ENCODE assay signal across 25 cellular contexts in the genomic region with DNA sequence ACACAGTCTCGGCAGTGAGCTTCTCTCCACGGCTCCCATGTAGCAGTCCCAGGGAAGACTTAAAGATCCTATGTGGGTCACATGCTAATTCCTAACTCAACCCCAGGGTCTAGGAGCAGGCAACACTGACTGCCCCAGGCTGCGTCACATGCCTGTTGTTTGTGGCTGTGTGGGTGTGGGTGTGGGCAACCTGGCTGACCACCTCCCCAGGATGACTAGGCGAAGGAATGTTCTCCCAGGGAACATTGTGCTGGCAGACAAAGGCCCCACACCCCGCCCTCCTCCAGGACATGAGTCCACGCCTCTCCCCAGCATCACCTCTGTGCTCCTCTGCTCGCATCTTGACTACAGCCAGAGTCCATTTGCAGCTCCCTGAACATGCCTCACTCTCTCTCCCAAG. TPM values are rescaled to one million over a fixed set of nuclear protein-coding genes. Genes with fewer than 3 reads are reported as not detected.
DNase-seq lines count a peak whose midpoint lies in the region; ATAC-seq and TF ChIP-seq lines count a peak whose summit lies in the region.
"Had no signal": no experiment of that assay in that cellular context is flagged by ENCODE, and none has a peak within 500 bp of the region (broad histone marks: within the 10 kb centered on the region; RNA-seq: fewer than 3 reads in every experiment).

No MANE protein-coding gene starts in this region.

- H3K4me1 Mint-ChIP-seq in immature natural killer cell, result no peaks in the 10 kb centered on the region

- peak; percentile 62 for DNase-seq in H4 (ENCODE audit: low spot score)
- DNase-seq in RWPE1 (ENCODE audit: low spot score), result peak; percentile 84
- peak; percentile 43 for DNase-seq in epithelial cell of prostate (ENCODE audit: low read depth, low spot score)
- DNase-seq in trophoblast cell, result peak; percentile 96 to 98
- no peak for DNase-seq in NCI-H2081 (lab: John Stamatoyannopoulos, UW)
- DNase-seq in immature natural killer cell, result no peak
- no peak for DNase-seq in NK-92 treated with Interleukin-12 subunit alpha and Interleukin-12 subunit beta, amount 100 ng/mL, for 24 hours (lab: John Stamatoyannopoulos, UW)
- DNase-seq: activated CD8-positive, alpha-beta memory T cell treated with anti-CD3 and anti-CD28 coated beads, Interleukin-2, amount 50 U/mL, for 4 hours; CD4-positive, alpha-beta memory T cell; central memory CD4-positive, alpha-beta T cell; DMS53; H7; left ventricle myocardium inferior; NCI-H1417 treated with DMSO at 0.1 percent for 48 hours; small intestine; stimulated activated CD4-positive, alpha-beta T cell treated with anti-CD3 and anti-CD28 coated beads, Interleukin-4, amount 100 ng/mL, for 24 hours; stimulated activated naive CD8-positive, alpha-beta T cell treated with anti-CD3 and anti-CD28 coated beads, Interleukin-15, amount 100 ng/mL, for 72 hours; T-helper 2 cell; transverse colon had no signal

- CTCF ChIA-PET in RWPE1 (lab: Yijun Ruan, JAX), result interaction anchor here (0.6 to 1.0 kb wide), 2 partner anchors 30 to 367 kb away, joined by 3 read pairs; a partner anchor contains a TSS

- no peak overlapping the region for H3K23ac ChIP-seq in trophoblast cell (ENCODE audit: low read length)

- H3K4me2 ChIP-seq in trophoblast cell (ENCODE audit: low read length), result no peak overlapping the region
- H3K4me2 ChIP-seq: neural progenitor cell had no signal

- H3K27ac ChIP-seq in RWPE1 (no peak overlapping the region), epithelial cell of prostate (peak overlapping the region; percentile 8), trophoblast cell (ENCODE audit: low read depth, low read length) (no peak overlapping the region)
- H3K27ac ChIP-seq: left ventricle myocardium inferior, neural progenitor cell, SJSA1, transverse colon, VCaP had no signal

- no peak overlapping the region for H3K27ac Mint-ChIP-seq in immature natural killer cell
- H3K27ac Mint-ChIP-seq: activated T-helper 2 cell treated with anti-CD3 and anti-CD28 coated beads, Interferon-gamma antibody, Interleukin-2, Interleukin-4, amounts not matched to agents 10 μg/mL and 5 μg/mL and 100 μg/mL, durations not matched to agents 14 hours and 24 hours and 36 hours; neural progenitor cell; stimulated activated naive CD8-positive, alpha-beta T cell treated with anti-CD3 and anti-CD28 coated beads, Interleukin-15, amount 100 ng/mL, for 72 hours had no signal

- H2BK120ac ChIP-seq in trophoblast cell (ENCODE audit: insufficient read depth, low read length, poor library complexity), result no peak overlapping the region

- H3K9ac ChIP-seq in trophoblast cell (ENCODE audit: low read length), result no peak overlapping the region
- H3K9ac ChIP-seq: neural progenitor cell had no signal

- H3K79me1 ChIP-seq in trophoblast cell (ENCODE audit: low read length), result peaks cover 2% of the 10 kb centered on the region

- H3K4ac ChIP-seq in trophoblast cell (ENCODE audit: low read depth, low read length), result no peak overlapping the region

- H3K27me3 ChIP-seq in trophoblast cell (ENCODE audit: insufficient read depth, low read length), result no peaks in the 10 kb centered on the region
- H3K27me3 ChIP-seq: neural progenitor cell, SJSA1, transverse colon had no signal

- H3K14ac ChIP-seq in trophoblast cell (ENCODE audit: low read length), result no peak overlapping the region

- H2BK12ac ChIP-seq in trophoblast cell (ENCODE audit: low read length), result no peak overlapping the region

- POLR2A ChIA-PET in RWPE1 (lab: Yijun Ruan, JAX; ENCODE audit: low non-redundant PET), result no interaction called here

- H3K18ac ChIP-seq in trophoblast cell (ENCODE audit: low read length), result no peak overlapping the region

- no peak overlapping the region for H2BK5ac ChIP-seq in trophoblast cell (ENCODE audit: low read depth, low read length, poor library complexity)

- WGBS in trophoblast cell (ENCODE audit: extremely low coverage, insufficient coverage, insufficient read length), result no CpG with 5 or more reads among the region's 7 CpGs

- ATAC-seq in HG03457 (IDR thresholded peaks at IDR 0.05; ENCODE audit: unreplicated experiment), result no peak
- ATAC-seq: stimulated activated naive CD8-positive, alpha-beta T cell treated with anti-CD3 and anti-CD28 coated beads, Interleukin-15, amount 100 ng/mL, for 72 hours had no signal

- peaks cover 0 to under 1% of the 10 kb centered on the region in 2 experiments for H3K36me3 ChIP-seq in trophoblast cell (ENCODE audit: control insufficient read depth in 1 of 2, insufficient read depth in 2 of 2, low read length in 2 of 2)
- H3K36me3 ChIP-seq: neural progenitor cell, SJSA1, transverse colon had no signal

- no peak overlapping the region for H3K4me3 ChIP-seq in trophoblast cell (ENCODE audit: low read depth, low read length)
- H3K4me3 ChIP-seq: left ventricle myocardium inferior, neural progenitor cell, SJSA1, transverse colon had no signal

- peaks cover 23 to 33% of the 10 kb centered on the region in 2 experiments for H3K4me1 ChIP-seq in trophoblast cell (ENCODE audit: control insufficient read depth in 1 of 2, insufficient read depth in 2 of 2, low read length in 2 of 2)
- H3K4me1 ChIP-seq: left ventricle myocardium inferior, SJSA1 had no signal

- H2AFZ ChIP-seq in trophoblast cell (ENCODE audit: insufficient read depth, low read length, poor library complexity), result no peak overlapping the region
- H2AFZ ChIP-seq: neural progenitor cell had no signal

- H2AK5ac ChIP-seq in trophoblast cell (ENCODE audit: low read length), result no peak overlapping the region

- peaks cover 3 to 14% (median 5%) of the 10 kb centered on the region in 3 donors for H3K36me3 Mint-ChIP-seq in immature natural killer cell
- H3K36me3 Mint-ChIP-seq: neural progenitor cell had no signal

- H3K79me2 ChIP-seq in trophoblast cell (ENCODE audit: control insufficient read depth, insufficient read depth, low read length, poor library complexity), result no peaks in the 10 kb centered on the region

- H3K27me3 Mint-ChIP-seq in immature natural killer cell (ENCODE audit: low read depth in 3 of 3), result no peaks in the 10 kb centered on the region
- H3K27me3 Mint-ChIP-seq: CD4-positive, alpha-beta memory T cell; progenitor cell of endocrine pancreas; stimulated activated naive CD8-positive, alpha-beta T cell treated with anti-CD3 and anti-CD28 coated beads, Interleukin-15, amount 100 ng/mL, for 72 hours had no signal

- no peak overlapping the region for H4K8ac ChIP-seq in trophoblast cell (ENCODE audit: low read depth, low read length)

- no peak overlapping the region for H4K91ac ChIP-seq in trophoblast cell (ENCODE audit: low read depth, low read length)

- peaks cover 6% of the 10 kb centered on the region for H3K9me3 ChIP-seq in trophoblast cell (ENCODE audit: insufficient read depth, low read depth, low read length)
- H3K9me3 ChIP-seq: left ventricle myocardium inferior, SJSA1, transverse colon had no signal

- H3K4me3 Mint-ChIP-seq in immature natural killer cell, result no peak overlapping the region
- H3K4me3 Mint-ChIP-seq: CD4-positive, alpha-beta memory T cell; neural progenitor cell; stimulated activated naive CD8-positive, alpha-beta T cell treated with anti-CD3 and anti-CD28 coated beads, Interleukin-15, amount 100 ng/mL, for 72 hours had no signal

- no peak for TF ChIP-seq CTCF in RWPE1 (conservative IDR thresholded peaks at IDR 0.05; ENCODE audit: low read depth)

- H4K12ac ChIP-seq in trophoblast cell (ENCODE audit: low read depth, low read length), result no peak overlapping the region

- H3K9me3 Mint-ChIP-seq in immature natural killer cell, result no peaks in the 10 kb centered on the region
- H3K9me3 Mint-ChIP-seq: activated T-helper 2 cell treated with anti-CD3 and anti-CD28 coated beads, Interferon-gamma antibody, Interleukin-2, Interleukin-4, amounts not matched to agents 10 μg/mL and 5 μg/mL and 100 μg/mL, durations not matched to agents 14 hours and 24 hours and 36 hours; CD4-positive, alpha-beta memory T cell; neural progenitor cell; stimulated activated naive CD8-positive, alpha-beta T cell treated with anti-CD3 and anti-CD28 coated beads, Interleukin-15, amount 100 ng/mL, for 72 hours had no signal

RNA-seq across cellular contexts. Expression of a gene that starts 30.3 kb away (rescaled TPM):
- 2.1 and 3.3 TPM in 2 replicates for total RNA-seq in H4 (2014; rRNA removed; shearing (Covaris generic))
- polyA plus RNA-seq in trophoblast cell (2013), result 6.4 and 6.8 TPM in 2 replicates
- 10 to 100 TPM in 2 of 3 donors, 1 to 10 TPM in 1; 7.9 to 12.8 (median 11.7) TPM for polyA plus RNA-seq in immature natural killer cell

RNA-seq across cellular contexts. Expression of a gene that starts 47.3 kb away (rescaled TPM):
- total RNA-seq in H4 (2014; rRNA removed; shearing (Covaris generic)), result 0.37 and 0.47 TPM in 2 replicates
- 0.07 and 0.10 TPM in 2 replicates for polyA plus RNA-seq in trophoblast cell (2013)
- under 1 TPM in 2 of 3 donors, not detected in 1; 0.47 to 0.59 TPM for polyA plus RNA-seq in immature natural killer cell

Comparison
In these comparisons a context has a peak if more than half of its experiments do, and no peak if none do; other contexts are left out.
1. DNase-seq: peak in H4 (single experiment), RWPE1 (single experiment), epithelial cell of prostate (single experiment) and trophoblast cell (2 of 2); none in NCI-H2081 (0 of 2), immature natural killer cell (0 of 3) and NK-92 treated with Interleukin-12 subunit alpha and Interleukin-12 subunit beta, amount 100 ng/mL, for 24 hours (single experiment).